ENCODE assay signal across 11 cellular contexts in genomic region chr4:41785665-41786064, GRCh38. TPM values are rescaled to one million over a fixed set of nuclear protein-coding genes. Genes with fewer than 3 reads are reported as not detected.
"Had no signal": no experiment of that assay in that cellular context is flagged by ENCODE, and none has a peak within 500 bp of the region (broad histone marks: within the 10 kb centered on the region; RNA-seq: fewer than 3 reads in every experiment).

No MANE protein-coding gene starts in this region.

- H3K27ac ChIP-seq: GM23248, HL-60 had no signal

- H3K4me3 ChIP-seq: GM23248, HAP-1 had no signal

- DNase-seq: GM23248, GOT3, H7, HFFc6, KBM-7 had no signal

- H2AFZ ChIP-seq: GM23248 had no signal

- H3K9me3 ChIP-seq: HAP-1 had no signal

- H3K9ac ChIP-seq: GM23248 had no signal

- H3K36me3 ChIP-seq: HAP-1 had no signal

RNA-seq across cellular contexts. Expression of gene PHOX2B, which starts 37.1 kb away (rescaled TPM):
- total RNA-seq: GM23248, H4, H7, HepG2, HFFc6, HT1080 had no signal
- polyA plus RNA-seq: GM23248, HepG2, IgD-negative memory B cell had no signal
